Comparison of ENCODE assay signal across 34 cellular contexts in genomic region chr22:46397951-46398350, GRCh38.
"Had no signal": no experiment of that assay in that cellular context is flagged by ENCODE, and none has a peak within 500 bp of the region (broad histone marks: within the 10 kb centered on the region; RNA-seq: fewer than 3 reads in every experiment).

No MANE protein-coding gene starts in this region.

- H3K36me3 ChIP-seq: MG63 had no signal

- H3K27ac ChIP-seq: KMS-11 had no signal

- H3K9ac ChIP-seq: KMS-11 had no signal

- H3K4me2 ChIP-seq: KMS-11 had no signal

- H3K4me3 ChIP-seq: MG63 had no signal

- H3K27me3 ChIP-seq: MG63 had no signal

- H3K9me3 ChIP-seq: MG63 had no signal

- DNase-seq: Karpas-422, Kasumi-1, KG1, MG63, MM.1S, MV-4-11, NCI-H1048, NCI-H1092, NCI-H1092 treated with DMSO at 0.1 percent for 48 hours, NCI-H1105, NCI-H1105 treated with DMSO at 0.1 percent for 48 hours, NCI-H1417, NCI-H1417 treated with DMSO at 0.1 percent for 48 hours, NCI-H1436, NCI-H1436 treated with DMSO at 0.1 percent for 48 hours, NCI-H146, NCI-H1694, NCI-H1694 treated with DMSO at 0.1 percent for 48 hours, NCI-H187, NCI-H187 treated with DMSO at 0.1 percent for 48 hours, NCI-H1930, NCI-H2029, NCI-H2029 treated with DMSO at 0.1 percent for 48 hours, NCI-H2081, NCI-H2081 treated with DMSO at 0.1 percent for 48 hours, NCI-H2107, NCI-H2171, NCI-H2171 treated with DMSO at 0.1 percent for 48 hours, NCI-H2227 treated with DMSO at 0.1 percent for 48 hours, NCI-H226, NCI-H446, NCI-H446 treated with DMSO at 0.1 percent for 48 hours, NCI-H510A had no signal
